25 cellular contexts compared by ENCODE assay signal in genomic region chr1:228381336-228381735, GRCh38. TPM values are rescaled to one million over a fixed set of nuclear protein-coding genes. Genes with fewer than 3 reads are reported as not detected.
"Had no signal": no experiment of that assay in that cellular context is flagged by ENCODE, and none has a peak within 500 bp of the region (broad histone marks: within the 10 kb centered on the region; RNA-seq: fewer than 3 reads in every experiment).

No MANE protein-coding gene starts in this region.

- H3K4me3 Mint-ChIP-seq: activated CD4-positive, alpha-beta T cell treated with anti-CD3 and anti-CD28 coated beads for 36 hours; activated naive CD4-positive, alpha-beta T cell treated with anti-CD3 and anti-CD28 coated beads, Interleukin-2, amount 10 ng/mL, durations not matched to agents 7 days and 5 days; activated T-cell treated with anti-CD3 and anti-CD28 coated beads, Interleukin-2, amount 50 U/mL, for 72 hours; effector memory CD8-positive, alpha-beta T cell; nephron progenitor cell; stimulated activated effector memory CD8-positive, alpha-beta T cell treated with anti-CD3 and anti-CD28 coated beads, Interleukin-12 subunit alpha, Interleukin-12 subunit beta, amount 100 ng/mL, for 72 hours; stimulated activated naive CD8-positive, alpha-beta T cell treated with anti-CD3 and anti-CD28 coated beads, Interleukin-15, amount 100 ng/mL, for 72 hours; T-cell; T-helper 2 cell treated with Interferon-gamma antibody and Interleukin-4, amounts not matched to agents 5 μg/mL and 100 μg/mL, for 36 hours had no signal

- H3K27ac Mint-ChIP-seq: activated CD4-positive, alpha-beta T cell treated with anti-CD3 and anti-CD28 coated beads for 36 hours; activated naive CD4-positive, alpha-beta T cell treated with anti-CD3 and anti-CD28 coated beads, Interleukin-2, amount 10 ng/mL, durations not matched to agents 7 days and 5 days; activated T-cell treated with anti-CD3 and anti-CD28 coated beads, Interleukin-2, amount 50 U/mL, for 72 hours; effector memory CD8-positive, alpha-beta T cell; nephron progenitor cell; stimulated activated effector memory CD8-positive, alpha-beta T cell treated with anti-CD3 and anti-CD28 coated beads, Interleukin-12 subunit alpha, Interleukin-12 subunit beta, amount 100 ng/mL, for 72 hours; stimulated activated naive CD8-positive, alpha-beta T cell treated with anti-CD3 and anti-CD28 coated beads, Interleukin-15, amount 100 ng/mL, for 72 hours; T-cell; T-helper 2 cell treated with Interferon-gamma antibody and Interleukin-4, amounts not matched to agents 5 μg/mL and 100 μg/mL, for 36 hours had no signal

- H3K9me3 Mint-ChIP-seq: activated naive CD4-positive, alpha-beta T cell treated with anti-CD3 and anti-CD28 coated beads, Interleukin-2, amount 10 ng/mL, durations not matched to agents 7 days and 5 days; activated T-cell treated with anti-CD3 and anti-CD28 coated beads, Interleukin-2, amount 50 U/mL, for 72 hours; effector memory CD8-positive, alpha-beta T cell; nephron progenitor cell; stimulated activated effector memory CD8-positive, alpha-beta T cell treated with anti-CD3 and anti-CD28 coated beads, Interleukin-12 subunit alpha, Interleukin-12 subunit beta, amount 100 ng/mL, for 72 hours; stimulated activated naive CD8-positive, alpha-beta T cell treated with anti-CD3 and anti-CD28 coated beads, Interleukin-15, amount 100 ng/mL, for 72 hours; T-cell; T-helper 2 cell treated with Interferon-gamma antibody and Interleukin-4, amounts not matched to agents 5 μg/mL and 100 μg/mL, for 36 hours had no signal

- ATAC-seq: activated CD4-positive, alpha-beta T cell treated with anti-CD3 and anti-CD28 coated beads for 36 hours; activated T-cell treated with anti-CD3 and anti-CD28 coated beads, Interleukin-2, amount 50 U/mL, for 72 hours; body of pancreas; effector memory CD8-positive, alpha-beta T cell; esophagus mucosa; gastroesophageal sphincter; right cardiac atrium; stimulated activated effector memory CD8-positive, alpha-beta T cell treated with anti-CD3 and anti-CD28 coated beads, Interleukin-12 subunit alpha, Interleukin-12 subunit beta, amount 100 ng/mL, for 72 hours; stimulated activated naive CD8-positive, alpha-beta T cell treated with anti-CD3 and anti-CD28 coated beads, Interleukin-15, amount 100 ng/mL, for 72 hours; T-cell had no signal

- H3K36me3 Mint-ChIP-seq: activated naive CD4-positive, alpha-beta T cell treated with anti-CD3 and anti-CD28 coated beads, Interleukin-2, amount 10 ng/mL, durations not matched to agents 7 days and 5 days; stimulated activated effector memory CD8-positive, alpha-beta T cell treated with anti-CD3 and anti-CD28 coated beads, Interleukin-12 subunit alpha, Interleukin-12 subunit beta, amount 100 ng/mL, for 72 hours; T-cell had no signal

- H3K9me3 ChIP-seq: body of pancreas, gastroesophageal sphincter, tibial artery had no signal

- H3K27me3 ChIP-seq: body of pancreas had no signal

- H3K27ac ChIP-seq: body of pancreas, gastroesophageal sphincter, parathyroid adenoma, skin epidermis, tibial artery had no signal

- H3K4me3 ChIP-seq: body of pancreas, gastroesophageal sphincter, skin epidermis, tibial artery had no signal

- H3K9ac ChIP-seq: parathyroid adenoma had no signal

- H3K4me1 ChIP-seq: parathyroid adenoma had no signal

- DNase-seq: activated CD4-positive, alpha-beta T cell treated with anti-CD3 and anti-CD28 coated beads for 36 hours; activated CD4-positive, alpha-beta T cell treated with anti-CD3 and anti-CD28 coated beads, Interleukin-2, amount 50 U/mL, for 48 hours; activated effector memory CD4-positive, alpha-beta T cell treated with Interleukin-2 at 50 U/mL for 16 hours; activated naive CD4-positive, alpha-beta T cell treated with anti-CD3 and anti-CD28 coated beads, Interleukin-2, amount 10 ng/mL, durations not matched to agents 7 days and 5 days; activated T-cell treated with anti-CD3 and anti-CD28 coated beads, Interleukin-2, amount 50 U/mL, for 72 hours; body of pancreas; central memory CD4-positive, alpha-beta T cell; dermis blood vessel endothelial cell; effector memory CD8-positive, alpha-beta T cell; hypothalamus; midbrain; nephron progenitor cell; right cardiac atrium; stimulated activated CD4-positive, alpha-beta T cell treated with anti-CD3 and anti-CD28 coated beads, Interleukin-1b, Interleukin-23, amount 100 ng/mL, for 48 hours; stimulated activated naive CD8-positive, alpha-beta T cell treated with anti-CD3 and anti-CD28 coated beads, Interleukin-15, amount 100 ng/mL, for 72 hours; T-cell; tibial artery had no signal

- H3K36me3 ChIP-seq: gastroesophageal sphincter, tibial artery had no signal

RNA-seq across cellular contexts. Expression of gene TRIM17, which starts 35.3 kb away (rescaled TPM):
- total RNA-seq: dermis blood vessel endothelial cell, endothelial cell of umbilical vein, gastroesophageal sphincter, pulmonary artery endothelial cell had no signal
